In genomic region chr3:124854027-124854426, GRCh38 we compare ENCODE assay signal across 13 cellular contexts. TPM values are rescaled to one million over a fixed set of nuclear protein-coding genes. Genes with fewer than 3 reads are reported as not detected.
"Had no signal": no experiment of that assay in that cellular context is flagged by ENCODE, and none has a peak within 500 bp of the region (broad histone marks: within the 10 kb centered on the region; RNA-seq: fewer than 3 reads in every experiment).

No MANE protein-coding gene starts in this region.

- H3K4me1 Mint-ChIP-seq: activated B cell treated with CpG ODN at 0.5 μM for 24 hours; activated CD4-positive, alpha-beta T cell treated with anti-CD3 and anti-CD28 coated beads, Interleukin-2, amount 10 ng/mL, durations not matched to agents 7 days and 5 days; activated naive CD4-positive, alpha-beta T cell treated with anti-CD3 and anti-CD28 coated beads, Interleukin-2, amount 50 U/mL, for 24 hours; naive B cell had no signal

- H3K36me3 Mint-ChIP-seq: activated naive CD4-positive, alpha-beta T cell treated with anti-CD3 and anti-CD28 coated beads, Interleukin-2, amount 50 U/mL, for 24 hours; naive B cell had no signal

- ATAC-seq: heart left ventricle had no signal

- H3K9me3 ChIP-seq: heart left ventricle, tibial nerve had no signal

- H3K27ac Mint-ChIP-seq: activated B cell treated with CpG ODN at 0.5 μM for 24 hours; activated CD4-positive, alpha-beta T cell treated with anti-CD3 and anti-CD28 coated beads, Interleukin-2, amount 10 ng/mL, durations not matched to agents 7 days and 5 days; activated naive CD4-positive, alpha-beta T cell treated with anti-CD3 and anti-CD28 coated beads, Interleukin-2, amount 50 U/mL, for 24 hours; naive B cell; T-helper 1 cell treated with Interleukin-12 subunit alpha and Interleukin-12 subunit beta and Interleukin-4 antibody, amounts not matched to agents 30 μg/mL and 1 μg/mL, for 36 hours had no signal

- H3K27me3 ChIP-seq: heart left ventricle, tibial nerve had no signal

- H3K27ac ChIP-seq: heart left ventricle, tibial nerve had no signal

- H3K4me3 ChIP-seq: heart left ventricle, skin epidermis, tibial nerve had no signal

- H3K4me3 Mint-ChIP-seq: activated B cell treated with CpG ODN at 0.5 μM for 24 hours; activated CD4-positive, alpha-beta T cell treated with anti-CD3 and anti-CD28 coated beads, Interleukin-2, amount 10 ng/mL, durations not matched to agents 7 days and 5 days; activated naive CD4-positive, alpha-beta T cell treated with anti-CD3 and anti-CD28 coated beads, Interleukin-2, amount 50 U/mL, for 24 hours; naive B cell; T-helper 1 cell treated with Interleukin-12 subunit alpha and Interleukin-12 subunit beta and Interleukin-4 antibody, amounts not matched to agents 30 μg/mL and 1 μg/mL, for 36 hours had no signal

- H3K9me3 Mint-ChIP-seq: activated B cell treated with CpG ODN at 0.5 μM for 24 hours; activated CD4-positive, alpha-beta T cell treated with anti-CD3 and anti-CD28 coated beads, Interleukin-2, amount 10 ng/mL, durations not matched to agents 7 days and 5 days; activated naive CD4-positive, alpha-beta T cell treated with anti-CD3 and anti-CD28 coated beads, Interleukin-2, amount 50 U/mL, for 24 hours; T-helper 1 cell treated with Interleukin-12 subunit alpha and Interleukin-12 subunit beta and Interleukin-4 antibody, amounts not matched to agents 30 μg/mL and 1 μg/mL, for 36 hours had no signal

- DNase-seq: activated B cell treated with CpG ODN at 0.5 μM for 24 hours; activated CD4-positive, alpha-beta T cell treated with anti-CD3 and anti-CD28 coated beads, Interleukin-2, amount 10 ng/mL, durations not matched to agents 7 days and 5 days; activated CD8-positive, alpha-beta memory T cell treated with anti-CD3 and anti-CD28 coated beads for 24 hours; activated T-cell treated with anti-CD3 and anti-CD28 coated beads for 4 hours; amygdala; effector CD4-positive, alpha-beta T cell; foreskin melanocyte; heart left ventricle; naive B cell had no signal

RNA-seq across cellular contexts. Expression of gene ITGB5, which starts 33.1 kb away (rescaled TPM):
- total RNA-seq: activated B cell treated with CpG ODN at 0.5 μM for 24 hours had no signal
